Comparison of ENCODE assay signal across 8 cellular contexts in genomic region chr12:53267309-53268008, GRCh38. TPM values are rescaled to one million over a fixed set of nuclear protein-coding genes. Genes with fewer than 3 reads are reported as not detected.
DNase-seq lines count a peak whose midpoint lies in the region; TF ChIP-seq lines count a peak whose summit lies in the region.

No MANE protein-coding gene starts in this region.

- H3K27me3 Mint-ChIP-seq in activated T-helper 1 cell treated with anti-CD3 and anti-CD28 coated beads, Interleukin-12 subunit alpha, Interleukin-12 subunit beta, Interleukin-2, Interleukin-4 antibody, amounts not matched to agents 30 ng/mL and 10 ng/mL and 1 ng/mL, durations not matched to agents 14 hours and 24 hours and 36 hours (ENCODE audit: insufficient read depth), result no peaks in the 10 kb centered on the region
- H3K27me3 Mint-ChIP-seq in immature natural killer cell (ENCODE audit: low read depth in 3 of 3), result peaks cover 0 to 2% (median 0%) of the 10 kb centered on the region in 3 donors

- peak overlapping the region; percentile 78 for H3K4me3 ChIP-seq in GM12875 (ENCODE audit: low read depth, low read length)
- H3K4me3 ChIP-seq in KMS-11 (IDR thresholded peaks at IDR 0.05; ENCODE audit: insufficient read depth, low read depth, low read length), result peak overlapping the region; percentile 71

- H3K4me1 Mint-ChIP-seq in activated T-helper 1 cell treated with anti-CD3 and anti-CD28 coated beads, Interleukin-12 subunit alpha, Interleukin-12 subunit beta, Interleukin-2, Interleukin-4 antibody, amounts not matched to agents 30 ng/mL and 10 ng/mL and 1 ng/mL, durations not matched to agents 14 hours and 24 hours and 36 hours (ENCODE audit: low read depth), result peaks cover 40% of the 10 kb centered on the region
- peaks cover 20 to 23% of the 10 kb centered on the region in 2 donors for H3K4me1 Mint-ChIP-seq in immature natural killer cell

- H3K4me1 ChIP-seq in KMS-11 (ENCODE audit: low read depth, poor library complexity, severe bottlenecking), result peaks cover 30% of the 10 kb centered on the region

- H3K36me3 Mint-ChIP-seq in activated T-helper 1 cell treated with anti-CD3 and anti-CD28 coated beads, Interleukin-12 subunit alpha, Interleukin-12 subunit beta, Interleukin-2, Interleukin-4 antibody, amounts not matched to agents 30 ng/mL and 10 ng/mL and 1 ng/mL, durations not matched to agents 14 hours and 24 hours and 36 hours (ENCODE audit: low read depth), result peaks cover 11% of the 10 kb centered on the region
- H3K36me3 Mint-ChIP-seq in immature natural killer cell, result peaks cover 0 to 4% (median 0%) of the 10 kb centered on the region in 3 donors

- H3K27me3 ChIP-seq in KMS-11 (ENCODE audit: insufficient read depth, low read depth), result no peaks in the 10 kb centered on the region

- peak overlapping the region; percentile 31 for H3K27ac ChIP-seq in KMS-11

- peak; percentile 24 for DNase-seq in activated T-helper 1 cell treated with anti-CD3 and anti-CD28 coated beads, Interleukin-12 subunit alpha, Interleukin-12 subunit beta, Interleukin-2, Interleukin-4 antibody, amounts not matched to agents 30 ng/mL and 10 ng/mL and 1 ng/mL, durations not matched to agents 14 hours and 24 hours and 36 hours (ENCODE audit: low spot score)
- DNase-seq in immature natural killer cell (no peak), GM19240 (ENCODE audit: insufficient read length, low spot score) (no peak), NCI-H1436 treated with DMSO at 0.1 percent for 48 hours (lab: John Stamatoyannopoulos, UW) (no peak)
- DNase-seq in stimulated activated CD8-positive, alpha-beta memory T cell treated with anti-CD3 and anti-CD28 coated beads, Interleukin-15, amount 100 ng/mL, for 48 hours (ENCODE audit: low read depth in 2 of 2), result peak; percentile 25 to 27
- no peak for DNase-seq in NK-92 treated with Interleukin-12 subunit alpha and Interleukin-12 subunit beta, amount 100 ng/mL, for 24 hours (lab: John Stamatoyannopoulos, UW)

- peaks cover 23% of the 10 kb centered on the region for H3K79me2 ChIP-seq in KMS-11 (ENCODE audit: insufficient read depth, low read depth)

- H3K27ac Mint-ChIP-seq in activated T-helper 1 cell treated with anti-CD3 and anti-CD28 coated beads, Interleukin-12 subunit alpha, Interleukin-12 subunit beta, Interleukin-2, Interleukin-4 antibody, amounts not matched to agents 30 ng/mL and 10 ng/mL and 1 ng/mL, durations not matched to agents 14 hours and 24 hours and 36 hours, result peak overlapping the region; percentile 88
- peak overlapping the region; percentile 75 to 96 (median 90) for H3K27ac Mint-ChIP-seq in immature natural killer cell

- no peaks in the 10 kb centered on the region for H4K20me1 ChIP-seq in KMS-11 (ENCODE audit: insufficient read depth)

- intact Hi-C loops in activated T-helper 1 cell treated with anti-CD3 and anti-CD28 coated beads, Interleukin-12 subunit alpha, Interleukin-12 subunit beta, Interleukin-2, Interleukin-4 antibody, amounts not matched to agents 30 ng/mL and 10 ng/mL and 1 ng/mL, durations not matched to agents 14 hours and 24 hours and 36 hours (cut with micrococcal nuclease), result loop anchor here (1.0 to 2.0 kb wide), 13 partner anchors 15 to 261 kb away; partner anchors contain the start of genes AAAS, CSAD, EIF4B and MYG1

- H2AFZ ChIP-seq in KMS-11 (ENCODE audit: low read depth), result peak overlapping the region; percentile 81

- H3K4me3 Mint-ChIP-seq in activated T-helper 1 cell treated with anti-CD3 and anti-CD28 coated beads, Interleukin-12 subunit alpha, Interleukin-12 subunit beta, Interleukin-2, Interleukin-4 antibody, amounts not matched to agents 30 ng/mL and 10 ng/mL and 1 ng/mL, durations not matched to agents 14 hours and 24 hours and 36 hours, result peak overlapping the region; percentile 90
- H3K4me3 Mint-ChIP-seq in immature natural killer cell, result peak overlapping the region; percentile 97 to 100 (median 98)

- no peaks in the 10 kb centered on the region; the same call in 1 of the 2 replicates for H3K36me3 ChIP-seq in KMS-11 (ENCODE audit: insufficient read depth)

- H3K9me3 Mint-ChIP-seq in activated T-helper 1 cell treated with anti-CD3 and anti-CD28 coated beads, Interleukin-12 subunit alpha, Interleukin-12 subunit beta, Interleukin-2, Interleukin-4 antibody, amounts not matched to agents 30 ng/mL and 10 ng/mL and 1 ng/mL, durations not matched to agents 14 hours and 24 hours and 36 hours, result no peaks in the 10 kb centered on the region
- H3K9me3 Mint-ChIP-seq in immature natural killer cell, result no peaks in the 10 kb centered on the region

- H3K4me2 ChIP-seq in KMS-11, result peak overlapping the region; percentile 94

- H3K9ac ChIP-seq in KMS-11, result peak overlapping the region; percentile 66; the same call in 1 of the 2 replicates

- TF ChIP-seq CTCF in GM12875 (IDR thresholded peaks at IDR 0.05; ENCODE audit: borderline replicate concordance, insufficient read depth, low read depth, low read length) (no peak), KMS-11 (conservative IDR thresholded peaks at IDR 0.05; ENCODE audit: low read depth, low read length) (no peak; the same call in 1 of the 2 replicates)

RNA-seq across cellular contexts. Expression of gene ESPL1, which starts 0.6 kb away (rescaled TPM):
- total RNA-seq in activated T-helper 1 cell treated with anti-CD3 and anti-CD28 coated beads, Interleukin-12 subunit alpha, Interleukin-12 subunit beta, Interleukin-2, Interleukin-4 antibody, amounts not matched to agents 30 ng/mL and 10 ng/mL and 1 ng/mL, durations not matched to agents 14 hours and 24 hours and 36 hours, result 61.2 and 68.4 TPM in 2 replicates
- under 1 TPM in 1 of 3 donors, not detected in 2; 0.53 TPM for polyA plus RNA-seq in immature natural killer cell

RNA-seq across cellular contexts. Expression of gene PFDN5, which starts 27.9 kb away (rescaled TPM):
- total RNA-seq in activated T-helper 1 cell treated with anti-CD3 and anti-CD28 coated beads, Interleukin-12 subunit alpha, Interleukin-12 subunit beta, Interleukin-2, Interleukin-4 antibody, amounts not matched to agents 30 ng/mL and 10 ng/mL and 1 ng/mL, durations not matched to agents 14 hours and 24 hours and 36 hours, result 344 and 350 TPM in 2 replicates
- polyA plus RNA-seq in immature natural killer cell, result 1,000 to 10,000 TPM in 1 of 3 donors, 100 to 1,000 TPM in 2; 829 to 1,850 (median 845) TPM

RNA-seq across cellular contexts. Expression of gene MYG1, which starts 32.0 kb away (rescaled TPM):
- 107 and 111 TPM in 2 replicates for total RNA-seq in activated T-helper 1 cell treated with anti-CD3 and anti-CD28 coated beads, Interleukin-12 subunit alpha, Interleukin-12 subunit beta, Interleukin-2, Interleukin-4 antibody, amounts not matched to agents 30 ng/mL and 10 ng/mL and 1 ng/mL, durations not matched to agents 14 hours and 24 hours and 36 hours
- polyA plus RNA-seq in immature natural killer cell, result 10 to 100 TPM; 51.3 to 78.7 (median 64.0) TPM

RNA-seq across cellular contexts. Expression of gene RARG, which starts 35.5 kb away (rescaled TPM):
- total RNA-seq in activated T-helper 1 cell treated with anti-CD3 and anti-CD28 coated beads, Interleukin-12 subunit alpha, Interleukin-12 subunit beta, Interleukin-2, Interleukin-4 antibody, amounts not matched to agents 30 ng/mL and 10 ng/mL and 1 ng/mL, durations not matched to agents 14 hours and 24 hours and 36 hours, result 58.6 and 61.6 TPM in 2 replicates
- 10 to 100 TPM in 1 of 3 donors, 1 to 10 TPM in 2; 2.9 to 10.1 (median 4.7) TPM for polyA plus RNA-seq in immature natural killer cell

RNA-seq across cellular contexts. Expression of gene AAAS, which starts 54.0 kb away (rescaled TPM):
- total RNA-seq in activated T-helper 1 cell treated with anti-CD3 and anti-CD28 coated beads, Interleukin-12 subunit alpha, Interleukin-12 subunit beta, Interleukin-2, Interleukin-4 antibody, amounts not matched to agents 30 ng/mL and 10 ng/mL and 1 ng/mL, durations not matched to agents 14 hours and 24 hours and 36 hours, result 81.4 and 85.7 TPM in 2 replicates
- polyA plus RNA-seq in immature natural killer cell, result 10 to 100 TPM; 27.5 to 46.8 (median 46.0) TPM

Comparison
In these comparisons a context has a peak if more than half of its experiments do, and no peak if none do; other contexts are left out.
1. DNase-seq: peak in activated T-helper 1 cell treated with anti-CD3 and anti-CD28 coated beads, Interleukin-12 subunit alpha, Interleukin-12 subunit beta, Interleukin-2, Interleukin-4 antibody, amounts not matched to agents 30 ng/mL and 10 ng/mL and 1 ng/mL, durations not matched to agents 14 hours and 24 hours and 36 hours (single experiment) and stimulated activated CD8-positive, alpha-beta memory T cell treated with anti-CD3 and anti-CD28 coated beads, Interleukin-15, amount 100 ng/mL, for 48 hours (2 of 2); none in immature natural killer cell (0 of 3), GM19240 (single experiment), NK-92 treated with Interleukin-12 subunit alpha and Interleukin-12 subunit beta, amount 100 ng/mL, for 24 hours (single experiment) and NCI-H1436 treated with DMSO at 0.1 percent for 48 hours (single experiment).